ENCODE assay signal across 23 cellular contexts in genomic region chr1:100795646-100795985, GRCh38.
"Had no signal": no experiment of that assay in that cellular context is flagged by ENCODE, and none has a peak within 500 bp of the region (broad histone marks: within the 10 kb centered on the region; RNA-seq: fewer than 3 reads in every experiment).

No MANE protein-coding gene starts in this region.

- DNase-seq: activated CD4-positive, alpha-beta memory T cell treated with anti-CD3 and anti-CD28 coated beads for 36 hours; activated CD4-positive, alpha-beta T cell treated with anti-CD3 and anti-CD28 coated beads, Interleukin-2, amount 10 ng/mL, durations not matched to agents 7 days and 5 days; activated CD4-positive, CD25-positive, alpha-beta regulatory T cell; activated CD8-positive, alpha-beta memory T cell treated with anti-CD3 and anti-CD28 coated beads for 24 hours; activated effector memory CD4-positive, alpha-beta T cell treated with anti-CD3 and anti-CD28 coated beads, Interleukin-2, amount 50 U/mL, for 16 hours; activated naive CD4-positive, alpha-beta T cell treated with Interleukin-2 at 50 U/mL for 16 hours; activated naive CD8-positive, alpha-beta T cell treated with anti-CD3 and anti-CD28 coated beads, Interleukin-2, amount 50 U/mL, for 24 hours; activated T-cell treated with anti-CD3 and anti-CD28 coated beads, Interleukin-2, amount 50 U/mL, for 4 hours; amniotic stem cell; body of pancreas; Karpas-422; MM.1S; NCI-H1105; NCI-H1436; NCI-H2029 treated with DMSO at 0.1 percent for 48 hours; NCI-H2227 treated with DMSO at 0.1 percent for 48 hours; NCI-H526 treated with DMSO at 0.1 percent for 48 hours; SJCRH30; SK-N-SH; T-helper 1 cell had no signal

- H3K4me2 ChIP-seq: SK-N-SH had no signal

- H3K4me1 Mint-ChIP-seq: activated CD4-positive, alpha-beta T cell treated with anti-CD3 and anti-CD28 coated beads, Interleukin-2, amount 10 ng/mL, durations not matched to agents 7 days and 5 days; activated naive CD8-positive, alpha-beta T cell treated with anti-CD3 and anti-CD28 coated beads, Interleukin-2, amount 50 U/mL, for 24 hours had no signal

- H3K36me3 ChIP-seq: ascending aorta, SJCRH30 had no signal

- H3K9me2 ChIP-seq: SK-N-SH had no signal

- H3K27me3 ChIP-seq: ascending aorta, body of pancreas, SJCRH30 had no signal

- H3K4me3 Mint-ChIP-seq: activated CD4-positive, alpha-beta memory T cell treated with anti-CD3 and anti-CD28 coated beads for 36 hours; activated CD4-positive, alpha-beta T cell treated with anti-CD3 and anti-CD28 coated beads, Interleukin-2, amount 10 ng/mL, durations not matched to agents 7 days and 5 days; activated naive CD8-positive, alpha-beta T cell treated with anti-CD3 and anti-CD28 coated beads, Interleukin-2, amount 50 U/mL, for 24 hours; activated T-cell treated with anti-CD3 and anti-CD28 coated beads, Interleukin-2, amount 50 U/mL, for 4 hours had no signal

- ATAC-seq: activated naive CD4-positive, alpha-beta T cell treated with anti-CD3 and anti-CD28 coated beads, Interleukin-2, amount 50 U/mL, for 72 hours; activated naive CD8-positive, alpha-beta T cell treated with anti-CD3 and anti-CD28 coated beads, Interleukin-2, amount 50 U/mL, for 24 hours; activated T-cell treated with anti-CD3 and anti-CD28 coated beads, Interleukin-2, amount 50 U/mL, for 4 hours; body of pancreas had no signal

- H3K27ac ChIP-seq: ascending aorta, body of pancreas, SJCRH30, VCaP had no signal

- H3K4me1 ChIP-seq: ascending aorta, body of pancreas had no signal

- H3K27ac Mint-ChIP-seq: activated CD4-positive, alpha-beta memory T cell treated with anti-CD3 and anti-CD28 coated beads for 36 hours; activated CD4-positive, alpha-beta T cell treated with anti-CD3 and anti-CD28 coated beads, Interleukin-2, amount 10 ng/mL, durations not matched to agents 7 days and 5 days; activated naive CD4-positive, alpha-beta T cell treated with anti-CD3 and anti-CD28 coated beads, Interleukin-2, amount 50 U/mL, for 72 hours; activated naive CD8-positive, alpha-beta T cell treated with anti-CD3 and anti-CD28 coated beads, Interleukin-2, amount 50 U/mL, for 24 hours had no signal

- H3K36me3 Mint-ChIP-seq: activated CD4-positive, alpha-beta memory T cell treated with anti-CD3 and anti-CD28 coated beads for 36 hours; activated naive CD4-positive, alpha-beta T cell treated with anti-CD3 and anti-CD28 coated beads, Interleukin-2, amount 50 U/mL, for 72 hours had no signal

- H3K4me3 ChIP-seq: ascending aorta, body of pancreas, SJCRH30 had no signal
